15 cellular contexts compared by ENCODE assay signal in genomic region chr17:21251611-21252010, GRCh38. TPM values are rescaled to one million over a fixed set of nuclear protein-coding genes. Genes with fewer than 3 reads are reported as not detected.
DNase-seq lines count a peak whose midpoint lies in the region; ATAC-seq and TF ChIP-seq lines count a peak whose summit lies in the region.
"Had no signal": no experiment of that assay in that cellular context is flagged by ENCODE, and none has a peak within 500 bp of the region (broad histone marks: within the 10 kb centered on the region; RNA-seq: fewer than 3 reads in every experiment).

No MANE protein-coding gene starts in this region.

- H3K4ac ChIP-seq in IMR-90 (ENCODE audit: low read depth, low read length) = no peak overlapping the region

- DNase-seq in AG10803 (ENCODE audit: low read depth) (no peak), IMR-90 (no peak), glutamatergic neuron (no peak), osteocyte (ENCODE audit: extremely low spot score, unreplicated experiment) (no peak), T-helper 17 cell (no peak), SW480 (ENCODE audit: low spot score) (no peak), cortex of kidney (lab: John Stamatoyannopoulos, UW) (no peak)
- DNase-seq: activated CD8-positive, alpha-beta T cell treated with anti-CD3 and anti-CD28 coated beads, Interleukin-2, amount 10 ng/mL, durations not matched to agents 7 days and 5 days; activated gamma-delta T cell; HCEC 1CT; KBM-7; NCI-H1417; SHP77; stimulated activated CD4-positive, alpha-beta T cell treated with anti-CD3 and anti-CD28 coated beads, Interleukin-1b, Interleukin-23, amount 100 ng/mL, for 48 hours had no signal

- intact Hi-C loops in IMR-90 (cut with micrococcal nuclease) = loop anchor here (5.0 kb wide), 1 partner anchor 124 kb away; the partner anchor contains the start of gene DHRS7B

- no peak overlapping the region for H4K5ac ChIP-seq in IMR-90 (ENCODE audit: low read depth, low read length)

- no peaks in the 10 kb centered on the region; the same call in 1 of the 2 replicates for H3K9me1 ChIP-seq in IMR-90 (ENCODE audit: insufficient read depth, low read length)

- WGBS in IMR-90 (ENCODE audit: extremely low coverage in 2 of 2, insufficient read length in 1 of 2), 2 experiments = 90% methylated on average over 5 of the region's 10 CpGs; no CpG with 5 or more reads in 1 of the 2 experiments

- H3K4me3 Mint-ChIP-seq in glutamatergic neuron (ENCODE audit: unreplicated experiment) (peak overlapping the region; percentile 87), osteocyte (ENCODE audit: unreplicated experiment) (peak overlapping the region; percentile 47), T-helper 17 cell (no peak overlapping the region)

- no peak overlapping the region for H3K27ac ChIP-seq in IMR-90 (ENCODE audit: insufficient read depth, low read length)

- POLR2A ChIA-PET in IMR-90 (lab: Charles Lee; ENCODE audit: unreplicated experiment) = no interaction called here

- no peak for TF ChIP-seq POLR2A in IMR-90 (IDR thresholded peaks at IDR 0.05; ENCODE audit: low read depth, low read length)

- peaks cover 4 to 17% of the 10 kb centered on the region in 2 experiments for H3K79me1 ChIP-seq in IMR-90 (ENCODE audit: low read depth in 1 of 2, low read length in 2 of 2)

- dilution Hi-C loops in IMR-90 (cut with HindIII; ENCODE audit: low sequenced_read_pairs, unreplicated experiment) = no loop called here

- H3K4me3 ChIP-seq in AG10803 (ENCODE audit: low read length) = peak overlapping the region; percentile 78
- no peak overlapping the region for H3K4me3 ChIP-seq in IMR-90 (ENCODE audit: insufficient read depth, low read depth, low read length)

- no peaks in the 10 kb centered on the region for H3K27me3 ChIP-seq in IMR-90 (ENCODE audit: control insufficient read depth, insufficient read depth, low read length)

- H3K27ac Mint-ChIP-seq in glutamatergic neuron (ENCODE audit: unreplicated experiment) (no peak overlapping the region), osteocyte (ENCODE audit: unreplicated experiment) (peak overlapping the region; percentile 66), T-helper 17 cell (no peak overlapping the region)
- H3K27ac Mint-ChIP-seq: activated CD8-positive, alpha-beta T cell treated with anti-CD3 and anti-CD28 coated beads, Interleukin-2, amount 10 ng/mL, durations not matched to agents 7 days and 5 days had no signal

- in situ Hi-C loops in IMR-90 (cut with MboI; ENCODE audit: low sequenced_read_pairs) = no loop called here

- H3K23ac ChIP-seq in IMR-90 (ENCODE audit: low read depth, low read length) = 0 out of 2 replicates have a peak overlapping the region, but pooled peaks have one; percentile 61

- H3K4me2 ChIP-seq in IMR-90 (ENCODE audit: low read depth, low read length) = peak overlapping the region; percentile 27; the same call in 1 of the 2 replicates

- H2BK20ac ChIP-seq in IMR-90 (ENCODE audit: low read depth, low read length) = no peak overlapping the region

- H3K9me3 Mint-ChIP-seq in glutamatergic neuron (ENCODE audit: unreplicated experiment) (peaks cover 10% of the 10 kb centered on the region), osteocyte (ENCODE audit: unreplicated experiment) (no peaks in the 10 kb centered on the region)

- no peak overlapping the region for H4K8ac ChIP-seq in IMR-90 (ENCODE audit: low read depth in 2 of 2, low read length in 2 of 2)

- peaks cover 17% of the 10 kb centered on the region for H3K27me3 Mint-ChIP-seq in glutamatergic neuron (ENCODE audit: unreplicated experiment)
- no peaks in the 10 kb centered on the region for H3K27me3 Mint-ChIP-seq in osteocyte (ENCODE audit: unreplicated experiment)
- no peaks in the 10 kb centered on the region for H3K27me3 Mint-ChIP-seq in T-helper 17 cell

- 0 out of 2 replicates have a peak overlapping the region, but pooled peaks have one; percentile 24 for H2AK5ac ChIP-seq in IMR-90 (ENCODE audit: low read depth, low read length)

- H3K4me1 Mint-ChIP-seq in glutamatergic neuron (ENCODE audit: low read depth, unreplicated experiment) (peaks cover 23% of the 10 kb centered on the region), osteocyte (ENCODE audit: unreplicated experiment) (peaks cover 30% of the 10 kb centered on the region), T-helper 17 cell (peaks cover 27% of the 10 kb centered on the region)

- H4K20me1 ChIP-seq in IMR-90 (ENCODE audit: insufficient read depth, low read length) = peaks cover 11% of the 10 kb centered on the region; the same call in 1 of the 2 replicates

- no peak overlapping the region for H3K18ac ChIP-seq in IMR-90 (ENCODE audit: low read depth, low read length)

- H3K14ac ChIP-seq in IMR-90 (replicated peaks; ENCODE audit: low read depth, low read length) = no peak overlapping the region

- H3K9ac ChIP-seq in IMR-90 (ENCODE audit: low read depth, low read length) = no peak overlapping the region

- no peaks in the 10 kb centered on the region for H3K36me3 Mint-ChIP-seq in glutamatergic neuron (ENCODE audit: unreplicated experiment)
- H3K36me3 Mint-ChIP-seq in osteocyte (ENCODE audit: unreplicated experiment) = no peaks in the 10 kb centered on the region
- H3K36me3 Mint-ChIP-seq in T-helper 17 cell (ENCODE audit: low read depth) = no peaks in the 10 kb centered on the region

- CTCF ChIA-PET in IMR-90 (lab: Yijun Ruan, JAX) = no interaction called here

- peak overlapping the region; percentile 73 for H2AK9ac ChIP-seq in IMR-90 (replicated peaks; ENCODE audit: low read depth, low read length, poor library complexity)

- peaks cover 6% of the 10 kb centered on the region for H3K4me1 ChIP-seq in IMR-90 (ENCODE audit: control insufficient read depth, insufficient read depth, low read length)

- H2BK5ac ChIP-seq in IMR-90 (ENCODE audit: low read depth, low read length, poor library complexity, severe bottlenecking) = no peak overlapping the region

- no peak overlapping the region for H2BK120ac ChIP-seq in IMR-90 (ENCODE audit: low read depth, low read length)

- no peak for TF ChIP-seq RAD21 in IMR-90 (IDR thresholded peaks at IDR 0.05; ENCODE audit: low read length)

- ATAC-seq in IMR-90 (ENCODE audit: low read depth) (no peak), T-helper 17 cell (no peak), GM21423 (IDR thresholded peaks at IDR 0.05; ENCODE audit: unreplicated experiment) (no peak)
- ATAC-seq: activated CD8-positive, alpha-beta T cell treated with anti-CD3 and anti-CD28 coated beads, Interleukin-2, amount 10 ng/mL, durations not matched to agents 7 days and 5 days had no signal

- no peak for TF ChIP-seq CTCF in AG10803 (conservative IDR thresholded peaks at IDR 0.05; ENCODE audit: low read length)
- TF ChIP-seq CTCF in IMR-90 (conservative IDR thresholded peaks at IDR 0.05; ENCODE audit: low read depth, low read length) = no peak
- no peak for TF ChIP-seq CTCF in glutamatergic neuron (IDR thresholded peaks at IDR 0.05; ENCODE audit: partially characterized antibody, unreplicated experiment)
- TF ChIP-seq CTCF in osteocyte (IDR thresholded peaks at IDR 0.05) = no peak

- H3K9me3 ChIP-seq in IMR-90 (ENCODE audit: control insufficient read depth, insufficient read depth, low read length) = no peaks in the 10 kb centered on the region
- no peaks in the 10 kb centered on the region for H3K9me3 ChIP-seq in T-helper 17 cell (ENCODE audit: control insufficient read depth, low read length, poor library complexity, severe bottlenecking)

- no peak overlapping the region for H4K91ac ChIP-seq in IMR-90 (ENCODE audit: insufficient read depth, low read depth, low read length)

- no TSS peak for BruUV-seq in IMR-90 (replicated peaks; lab: Mats Ljungman, UMichigan)

- H3K36me3 ChIP-seq in IMR-90 (ENCODE audit: control insufficient read depth, insufficient read depth, low read length) = no peaks in the 10 kb centered on the region

- no peak overlapping the region for H3K56ac ChIP-seq in IMR-90 (ENCODE audit: extremely low read depth, insufficient read depth, low read length)

- H2AFZ ChIP-seq in IMR-90 (replicated peaks; ENCODE audit: low read length, poor library complexity) = no peak overlapping the region

- H2BK15ac ChIP-seq in IMR-90 (ENCODE audit: low read depth, low read length) = no peak overlapping the region

TF ChIP-seq in IMR-90, 13 proteins besides CTCF, POLR2A, EP300 and RAD21:
- TF ChIP-seq NFE2L2 (IDR thresholded peaks at IDR 0.05; ENCODE audit: low read depth, low read length) (no peak), CEBPB (IDR thresholded peaks at IDR 0.05; ENCODE audit: low read depth, low read length) (peak; percentile 24; the same call in 1 of the 2 replicates)

RNA-seq across cellular contexts. Expression of gene NATD1, which starts 1.6 kb away (rescaled TPM):
- total RNA-seq in IMR-90 (2012; rRNA removed) = 0.56 and 0.90 TPM in 2 replicates
- polyA plus RNA-seq in IMR-90 (2012; rRNA removed) = 4.1 and 4.3 TPM in 2 replicates
- 2.2 and 5.3 TPM in 2 replicates for polyA plus RNA-seq in IMR-90 (2012; cell fraction: cytosol; rRNA removed)
- 4.7 and 7.3 TPM in 2 replicates for polyA plus RNA-seq in IMR-90 (2012; cell fraction: nucleus; rRNA removed; ENCODE audit: low replicate concordance)
- 45.9 TPM for total RNA-seq in glutamatergic neuron (ENCODE audit: unreplicated experiment)
- total RNA-seq in osteocyte = 18.5 and 18.8 TPM in 2 replicates
- 1 to 10 TPM; 4.9 to 8.4 TPM for total RNA-seq in T-helper 17 cell

RNA-seq across cellular contexts. Expression of gene MAP2K3, which starts 32.9 kb away (rescaled TPM):
- 23.5 and 25.0 TPM in 2 replicates for total RNA-seq in IMR-90 (2012; rRNA removed)
- 72.6 and 82.2 TPM in 2 replicates for polyA plus RNA-seq in IMR-90 (2012; rRNA removed)
- 80.0 and 96.7 TPM in 2 replicates for polyA plus RNA-seq in IMR-90 (2012; cell fraction: cytosol; rRNA removed)
- 106 and 189 TPM in 2 replicates for polyA plus RNA-seq in IMR-90 (2012; cell fraction: nucleus; rRNA removed; ENCODE audit: low replicate concordance)
- total RNA-seq in glutamatergic neuron (ENCODE audit: unreplicated experiment) = 38.0 TPM
- 33.1 and 36.2 TPM in 2 replicates for total RNA-seq in osteocyte
- total RNA-seq in T-helper 17 cell = 10 to 100 TPM; 61.2 to 73.0 TPM

RNA-seq across cellular contexts. Expression of gene TMEM11, which starts 37.6 kb away (rescaled TPM):
- total RNA-seq in IMR-90 (2012; rRNA removed) (19.2 and 19.9 TPM in 2 replicates), glutamatergic neuron (ENCODE audit: unreplicated experiment) (26.0 TPM), osteocyte (20.4 and 21.5 TPM in 2 replicates), T-helper 17 cell (10 to 100 TPM; 10.3 to 17.2 TPM)
- polyA plus RNA-seq in IMR-90 (2012; rRNA removed) = 44.7 and 57.6 TPM in 2 replicates
- polyA plus RNA-seq in IMR-90 (2012; cell fraction: cytosol; rRNA removed) = 38.0 and 64.3 TPM in 2 replicates
- polyA plus RNA-seq in IMR-90 (2012; cell fraction: nucleus; rRNA removed; ENCODE audit: low replicate concordance) = 17.1 and 33.2 TPM in 2 replicates
